1 cellular context compared by ENCODE assay signal in genomic region chr11:12723410-12724297, GRCh38.
TF ChIP-seq lines count a peak whose summit lies in the region.

No MANE protein-coding gene starts in this region.

TF ChIP-seq in HepG2, 621 proteins besides CTCF, POLR2A, EP300 and RAD21 (continued from another document):
- TF ChIP-seq, protein P1, sequence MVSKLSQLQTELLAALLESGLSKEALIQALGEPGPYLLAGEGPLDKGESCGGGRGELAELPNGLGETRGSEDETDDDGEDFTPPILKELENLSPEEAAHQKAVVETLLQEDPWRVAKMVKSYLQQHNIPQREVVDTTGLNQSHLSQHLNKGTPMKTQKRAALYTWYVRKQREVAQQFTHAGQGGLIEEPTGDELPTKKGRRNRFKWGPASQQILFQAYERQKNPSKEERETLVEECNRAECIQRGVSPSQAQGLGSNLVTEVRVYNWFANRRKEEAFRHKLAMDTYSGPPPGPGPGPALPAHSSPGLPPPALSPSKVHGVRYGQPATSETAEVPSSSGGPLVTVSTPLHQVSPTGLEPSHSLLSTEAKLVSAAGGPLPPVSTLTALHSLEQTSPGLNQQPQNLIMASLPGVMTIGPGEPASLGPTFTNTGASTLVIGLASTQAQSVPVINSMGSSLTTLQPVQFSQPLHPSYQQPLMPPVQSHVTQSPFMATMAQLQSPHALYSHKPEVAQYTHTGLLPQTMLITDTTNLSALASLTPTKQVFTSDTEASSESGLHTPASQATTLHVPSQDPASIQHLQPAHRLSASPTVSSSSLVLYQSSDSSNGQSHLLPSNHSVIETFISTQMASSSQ (IDR thresholded peaks at IDR 0.05; ENCODE audit: low read depth), result no peak
- TF ChIP-seq, protein P1 (CRISPR knock-in tag; IDR thresholded peaks at IDR 0.05; ENCODE audit: borderline replicate concordance), result no peak
- TF ChIP-seq SUZ12 (IDR thresholded peaks at IDR 0.05; ENCODE audit: low read depth, low read length) (no peak), PAWR (CRISPR knock-in tag; IDR thresholded peaks at IDR 0.05; ENCODE audit: borderline replicate concordance) (no peak), PAF1 (CRISPR knock-in tag; IDR thresholded peaks at IDR 0.05) (no peak), EEA1 (CRISPR knock-in tag; IDR thresholded peaks at IDR 0.05; ENCODE audit: borderline replicate concordance) (no peak), ZNF274 (CRISPR knock-in tag; IDR thresholded peaks at IDR 0.05) (no peak), ZKSCAN1 (IDR thresholded peaks at IDR 0.05; ENCODE audit: low read length) (peak; percentile 94), ZSCAN29 (CRISPR knock-in tag; conservative IDR thresholded peaks at IDR 0.05) (no peak), ZFP36 (IDR thresholded peaks at IDR 0.05; ENCODE audit: borderline replicate concordance, low read depth, low read length, partially characterized antibody) (no peak), FOXP1 (IDR thresholded peaks at IDR 0.05) (no peak), FOXP1 (CRISPR knock-in tag; IDR thresholded peaks at IDR 0.05) (0 out of 2 replicates have a peak, but pooled peaks have one; percentile 8), SOX13 (IDR thresholded peaks at IDR 0.05) (no peak), SOX13 (CRISPR knock-in tag; conservative IDR thresholded peaks at IDR 0.05 in 1 of 2, IDR thresholded peaks at IDR 0.05 in 1 of 2) (peak in 1 of 2 experiments; percentile 19; a peak in 1 of 4 replicates), NFE2L1 (CRISPR knock-in tag; IDR thresholded peaks at IDR 0.05; ENCODE audit: borderline replicate concordance) (no peak), CREB1 (IDR thresholded peaks at IDR 0.05) (0 out of 2 replicates have a peak, but pooled peaks have one; percentile 25), CREB1 (CRISPR knock-in tag; IDR thresholded peaks at IDR 0.05) (no peak), JARID2 (CRISPR knock-in tag; IDR thresholded peaks at IDR 0.05; ENCODE audit: insufficient replicate concordance) (no peak), FOXA3 (CRISPR knock-in tag; IDR thresholded peaks at IDR 0.05) (0 out of 2 replicates have a peak, but pooled peaks have one; percentile 12), NR2F6 (IDR thresholded peaks at IDR 0.05) (no peak), NR2F6 (CRISPR knock-in tag; IDR thresholded peaks at IDR 0.05) (peak; percentile 12; the same call in 1 of the 2 replicates), ZNF550 (CRISPR knock-in tag; IDR thresholded peaks at IDR 0.05; ENCODE audit: borderline replicate concordance) (no peak), REL (CRISPR knock-in tag; conservative IDR thresholded peaks at IDR 0.05) (no peak), KLF11 (CRISPR knock-in tag; IDR thresholded peaks at IDR 0.05) (no peak), ZNF652 (CRISPR knock-in tag; IDR thresholded peaks at IDR 0.05; ENCODE audit: borderline replicate concordance, low read depth) (no peak), GLI4 (CRISPR knock-in tag; IDR thresholded peaks at IDR 0.05; ENCODE audit: borderline replicate concordance) (no peak), CREM (IDR thresholded peaks at IDR 0.05) (peak; percentile 28; the same call in 1 of the 2 replicates), CREM (CRISPR knock-in tag; IDR thresholded peaks at IDR 0.05) (no peak), TCF7 (IDR thresholded peaks at IDR 0.05; ENCODE audit: low read depth) (peak; percentile 47; the same call in 1 of the 2 replicates), ZNF282 (IDR thresholded peaks at IDR 0.05; ENCODE audit: partially characterized antibody) (no peak), SOX5 (CRISPR knock-in tag; IDR thresholded peaks at IDR 0.05; ENCODE audit: borderline replicate concordance) (peak; percentile 7; the same call in 1 of the 2 replicates), ELF3 (CRISPR knock-in tag; IDR thresholded peaks at IDR 0.05) (0 out of 2 replicates have a peak, but pooled peaks have one; percentile 19), ZNF598 (CRISPR knock-in tag; IDR thresholded peaks at IDR 0.05; ENCODE audit: borderline replicate concordance) (no peak), IRF2 (CRISPR knock-in tag; IDR thresholded peaks at IDR 0.05) (no peak), NAIF1 (CRISPR knock-in tag; IDR thresholded peaks at IDR 0.05; ENCODE audit: borderline replicate concordance) (no peak), TEAD3 (CRISPR knock-in tag; optimal IDR thresholded peaks at IDR 0.05; ENCODE audit: borderline replicate concordance) (peak; percentile 50), ZBTB33 (CRISPR knock-in tag; IDR thresholded peaks at IDR 0.05) (0 out of 2 replicates have a peak, but pooled peaks have one; percentile 31), NR2F2 (IDR thresholded peaks at IDR 0.05; ENCODE audit: borderline replicate concordance, low read depth) (no peak), MTA3 (CRISPR knock-in tag; IDR thresholded peaks at IDR 0.05) (no peak), PAXIP1 (CRISPR knock-in tag; conservative IDR thresholded peaks at IDR 0.05) (peak; percentile 54)
- TF ChIP-seq, protein P2, sequence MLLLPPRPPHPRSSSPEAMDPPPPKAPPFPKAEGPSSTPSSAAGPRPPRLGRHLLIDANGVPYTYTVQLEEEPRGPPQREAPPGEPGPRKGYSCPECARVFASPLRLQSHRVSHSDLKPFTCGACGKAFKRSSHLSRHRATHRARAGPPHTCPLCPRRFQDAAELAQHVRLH (CRISPR knock-in tag; IDR thresholded peaks at IDR 0.05; ENCODE audit: borderline replicate concordance, low read depth), result no peak
